26 cellular contexts compared by ENCODE assay signal in genomic region chr6:161009991-161010390, GRCh38.
"Had no signal": no experiment of that assay in that cellular context is flagged by ENCODE, and none has a peak within 500 bp of the region (broad histone marks: within the 10 kb centered on the region; RNA-seq: fewer than 3 reads in every experiment).

No MANE protein-coding gene starts in this region.

- H3K27ac ChIP-seq: colonic mucosa, epithelial cell of prostate, gastrocnemius medialis, heart left ventricle, hepatocyte, lower lobe of right lung, prostate gland, spleen, testis, tibial artery had no signal

- H3K4me3 Mint-ChIP-seq: dendritic cell treated with granulocyte-macrophage colony-stimulating factor and Interleukin-4, amounts not matched to agents 40 ng/mL and 50 ng/mL, for 4 days; endodermal cell; nephron; stimulated activated memory B cell treated with anti-CD40 and anti-IgM and Interleukin-4, amounts not matched to agents 10 μg/mL and 1 μg/mL and 100 μg/mL, for 72 hours; type B pancreatic cell had no signal

- H3K27ac Mint-ChIP-seq: dendritic cell treated with granulocyte-macrophage colony-stimulating factor and Interleukin-4, amounts not matched to agents 40 ng/mL and 50 ng/mL, for 4 days; stimulated activated memory B cell treated with anti-CD40 and anti-IgM and Interleukin-4, amounts not matched to agents 10 μg/mL and 1 μg/mL and 100 μg/mL, for 72 hours had no signal

- DNase-seq: colonic mucosa; effector CD8-positive, alpha-beta T cell; endodermal cell; gastrocnemius medialis; heart left ventricle; islet precursor cell; left ventricle myocardium superior; lower lobe of right lung; mucosa of descending colon; naive thymus-derived CD4-positive, alpha-beta T cell; nucleus accumbens; spleen; stimulated activated CD4-positive, alpha-beta T cell treated with anti-CD3 and anti-CD28 coated beads, Interleukin-4, amount 100 ng/mL, for 4 hours; stimulated activated naive CD8-positive, alpha-beta T cell treated with anti-CD3 and anti-CD28 coated beads, Interleukin-15, Interleukin-2, amounts not matched to agents 100 U/mL and 50 U/mL, for 24 hours; substantia nigra; testis; tibial artery had no signal

- H3K36me3 ChIP-seq: colonic mucosa, gastrocnemius medialis, heart left ventricle, lower lobe of right lung, prostate gland, right atrium auricular region, tibial artery had no signal

- H3K4me1 ChIP-seq: colonic mucosa had no signal

- H3K27me3 Mint-ChIP-seq: dendritic cell treated with granulocyte-macrophage colony-stimulating factor and Interleukin-4, amounts not matched to agents 40 ng/mL and 50 ng/mL, for 4 days; naive thymus-derived CD4-positive, alpha-beta T cell; stimulated activated memory B cell treated with anti-CD40 and anti-IgM and Interleukin-4, amounts not matched to agents 10 μg/mL and 1 μg/mL and 100 μg/mL, for 72 hours; type B pancreatic cell had no signal

- H3K27me3 ChIP-seq: colonic mucosa, gastrocnemius medialis, heart left ventricle, hepatocyte, right atrium auricular region, spleen, testis, tibial artery had no signal

- H2AFZ ChIP-seq: hepatocyte had no signal

- ATAC-seq: gastrocnemius medialis; heart left ventricle; mucosa of descending colon; naive thymus-derived CD4-positive, alpha-beta T cell; sciatic nerve; stimulated activated memory B cell treated with anti-CD40 and anti-IgM and Interleukin-4, amounts not matched to agents 10 μg/mL and 1 μg/mL and 100 μg/mL, for 72 hours; stimulated activated naive CD8-positive, alpha-beta T cell treated with anti-CD3 and anti-CD28 coated beads, Interleukin-15, Interleukin-2, amounts not matched to agents 100 U/mL and 50 U/mL, for 24 hours had no signal

- H3K9me3 ChIP-seq: colonic mucosa, gastrocnemius medialis, heart left ventricle, lower lobe of right lung, mucosa of descending colon, prostate gland, right atrium auricular region, spleen, testis, tibial artery had no signal

- H3K9me3 Mint-ChIP-seq: dendritic cell treated with granulocyte-macrophage colony-stimulating factor and Interleukin-4, amounts not matched to agents 40 ng/mL and 50 ng/mL, for 4 days; endodermal cell; nephron; stimulated activated memory B cell treated with anti-CD40 and anti-IgM and Interleukin-4, amounts not matched to agents 10 μg/mL and 1 μg/mL and 100 μg/mL, for 72 hours; type B pancreatic cell had no signal

- H3K4me3 ChIP-seq: colonic mucosa, gastrocnemius medialis, heart left ventricle, hepatocyte, lower lobe of right lung, mucosa of descending colon, prostate gland, right atrium auricular region, spleen, testis, tibial artery had no signal
